In genomic region chr5:43008369-43009158, GRCh38 we compare ENCODE assay signal across 8 cellular contexts. TPM values are rescaled to one million over a fixed set of nuclear protein-coding genes. Genes with fewer than 3 reads are reported as not detected.
DNase-seq lines count a peak whose midpoint lies in the region; ATAC-seq and TF ChIP-seq lines count a peak whose summit lies in the region.

No MANE protein-coding gene starts in this region.

- H3K27me3 ChIP-seq in BJ (ENCODE audit: control insufficient read depth, insufficient read depth, low read length), result no peaks in the 10 kb centered on the region
- peaks cover 0 to 78% (median 61%) of the 10 kb centered on the region in 45 donors for H3K27me3 ChIP-seq in dorsolateral prefrontal cortex

- CTCF ChIA-PET in BJ (lab: Yijun Ruan, JAX), result interaction anchor here (0.8 to 2.5 kb wide), 13 partner anchors 11 to 381 kb away, joined by 3 to 11 read pairs (median 4); partner anchors contain the start of gene ANXA2R

- peak; percentile 36 for ATAC-seq in GM19324 (IDR thresholded peaks at IDR 0.05; ENCODE audit: low FRiP score, unreplicated experiment)
- ATAC-seq in HG03469 (IDR thresholded peaks at IDR 0.05; ENCODE audit: unreplicated experiment), result peak; percentile 31

- no peaks in the 10 kb centered on the region for H3K36me3 ChIP-seq in BJ (ENCODE audit: control insufficient read depth, insufficient read depth, low read length)

- TF ChIP-seq CTCF in BJ (IDR thresholded peaks at IDR 0.05; ENCODE audit: insufficient read depth, low read depth, low read length), result no peak
- TF ChIP-seq CTCF in dorsolateral prefrontal cortex (IDR thresholded peaks at IDR 0.05 in 54 of 56, conservative IDR thresholded peaks at IDR 0.05 in 2 of 56; ENCODE audit: low read depth in 1 of 56, partially characterized antibody in 56 of 56), result peak in 17 of 56 donors; percentile 2 to 42 (median 24)

- intact Hi-C loops in dorsolateral prefrontal cortex (cut with DNase I), result loop anchor here (2.0 to 5.0 kb wide), 3 partner anchors 14 to 56 kb away; partner anchors contain the start of gene ANXA2R (in 1 of the 2)

- POLR2A ChIA-PET in BJ (lab: Charles Lee), result interaction anchor here (1.0 to 1.1 kb wide), 3 partner anchors 11 to 182 kb away, joined by 3 to 4 read pairs (median 4); no protein-coding TSS in a partner anchor

- peak overlapping the region; percentile 45 to 97 (median 91) for H3K27ac ChIP-seq in dorsolateral prefrontal cortex

- H3K4me3 ChIP-seq in BJ (ENCODE audit: low read depth, low read length), result peak overlapping the region; percentile 30
- peak overlapping the region; percentile 15 to 76 (median 56) for H3K4me3 ChIP-seq in dorsolateral prefrontal cortex

- DNase-seq in BJ (ENCODE audit: low read depth) (no peak), NCI-H748 (lab: John Stamatoyannopoulos, UW; ENCODE audit: unreplicated experiment) (peak; percentile 100), dorsolateral prefrontal cortex (peak; percentile 12 to 82 (median 72)), lung microvascular endothelial cell (ENCODE audit: low read depth in 2 of 2) (peak; percentile 96 to 98)
- DNase-seq in activated CD4-positive, alpha-beta T cell treated with anti-CD3 and anti-CD28 coated beads, Interleukin-2, amount 50 U/mL, for 1 hour, result peak; percentile 94
- peak; percentile 79 to 90 (median 88) for DNase-seq in stimulated activated CD4-positive, alpha-beta T cell treated with anti-CD3 and anti-CD28 coated beads, TNF-alpha, amount 100 ng/mL, for 4 hours (ENCODE audit: low read depth in 3 of 3)

RNA-seq across cellular contexts. Expression of gene ANXA2R, which starts 31.6 kb away (rescaled TPM):
- polyA plus RNA-seq in BJ (2011; rRNA removed), result 0.53 and 0.74 TPM in 2 replicates
- 2.4 and 3.0 TPM in 2 replicates for polyA minus RNA-seq in BJ (2011; rRNA and poly(A)+ RNA removed)
- 1 to 10 TPM in 111 of 120 experiments, under 1 TPM in 9; 0.48 to 5.2 (median 1.9) TPM for total RNA-seq in dorsolateral prefrontal cortex
- total RNA-seq in lung microvascular endothelial cell, result 6.5 and 7.2 TPM in 2 replicates
